Comparison of ENCODE assay signal across 1 cellular context in genomic region chr9:120625222-120625621, GRCh38.
TF ChIP-seq lines count a peak whose summit lies in the region.

No MANE protein-coding gene starts in this region.

TF ChIP-seq in WTC11, 78 proteins besides CTCF, POLR2A, EP300 and RAD21 (continued from another document):
- no peak for TF ChIP-seq CDX4 (CRISPR knock-in tag; IDR thresholded peaks at IDR 0.05; ENCODE audit: borderline replicate concordance)
- TF ChIP-seq AFF4 (CRISPR knock-in tag; IDR thresholded peaks at IDR 0.05; ENCODE audit: borderline replicate concordance) = no peak
- TF ChIP-seq CREM (CRISPR knock-in tag; IDR thresholded peaks at IDR 0.05) = no peak
- TF ChIP-seq ZNF263 (CRISPR knock-in tag; IDR thresholded peaks at IDR 0.05; ENCODE audit: low read depth) = no peak
- no peak for TF ChIP-seq MYBL2 (CRISPR knock-in tag; IDR thresholded peaks at IDR 0.05)
